25 cellular contexts compared by ENCODE assay signal in the genomic region with DNA sequence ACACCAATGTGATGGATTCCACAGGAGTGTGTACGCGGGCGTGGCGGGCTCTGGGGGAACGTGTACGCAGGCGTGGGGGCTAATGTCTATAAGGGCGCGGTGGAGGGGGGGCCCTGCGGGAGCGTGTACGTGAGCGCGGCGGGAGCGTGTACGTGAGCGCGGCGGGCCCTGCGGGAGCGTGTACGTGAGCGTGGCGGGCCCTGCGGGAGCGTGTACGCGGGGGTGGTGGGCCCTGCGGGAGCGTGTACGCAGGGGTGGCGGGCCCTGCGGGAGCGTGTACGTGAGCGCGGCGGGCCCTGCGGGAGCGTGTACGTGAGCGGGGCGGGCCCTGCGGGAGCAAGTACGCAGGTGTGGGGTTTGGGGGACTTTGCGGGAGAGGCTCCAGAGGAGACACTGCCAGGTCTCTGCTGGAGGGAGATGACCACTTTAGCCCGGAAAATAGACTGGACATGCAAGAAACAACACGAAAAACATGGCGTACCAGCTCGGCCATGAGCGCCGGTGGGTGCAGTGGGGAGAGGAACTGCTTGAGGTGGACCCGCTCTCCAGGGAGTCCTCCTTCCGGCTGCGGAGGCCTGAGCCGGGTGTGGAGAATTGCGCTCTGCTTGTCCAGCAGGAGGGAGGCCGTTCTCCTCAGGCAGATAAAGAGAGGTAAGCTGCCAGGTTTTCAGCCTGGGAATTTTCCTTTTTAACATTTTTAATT. TPM values are rescaled to one million over a fixed set of nuclear protein-coding genes. Genes with fewer than 3 reads are reported as not detected.
"Had no signal": no experiment of that assay in that cellular context is flagged by ENCODE, and none has a peak within 500 bp of the region (broad histone marks: within the 10 kb centered on the region; RNA-seq: fewer than 3 reads in every experiment).

No MANE protein-coding gene starts in this region.

- H2AFZ ChIP-seq: neural progenitor cell had no signal

- H3K27ac ChIP-seq: epithelial cell of prostate, lower lobe of right lung, neural progenitor cell, pancreas, spleen, suprapubic skin had no signal

- H3K4me3 Mint-ChIP-seq: memory B cell; natural killer cell treated with Interleukin-12 subunit alpha and Interleukin-12 subunit beta and Interleukin-15 and Interleukin-18, amount 100 ng/mL, for 72 hours; neural progenitor cell; stimulated activated naive B cell treated with anti-CD40 and anti-IgM and Interleukin-4, amounts not matched to agents 10 μg/mL and 1 μg/mL and 100 μg/mL, for 72 hours had no signal

- ATAC-seq: gastroesophageal sphincter; lower lobe of right lung; natural killer cell treated with Interleukin-12 subunit alpha and Interleukin-12 subunit beta and Interleukin-15 and Interleukin-18, amount 100 ng/mL, for 72 hours; pancreas; sciatic nerve; stimulated activated naive B cell treated with anti-CD40 and anti-IgM and Interleukin-4, amounts not matched to agents 10 μg/mL and 1 μg/mL and 100 μg/mL, for 72 hours had no signal

- H3K36me3 Mint-ChIP-seq: memory B cell; natural killer cell treated with Interleukin-12 subunit alpha and Interleukin-12 subunit beta and Interleukin-15 and Interleukin-18, amount 100 ng/mL, for 72 hours; neural progenitor cell; stimulated activated naive B cell treated with anti-CD40 and anti-IgM and Interleukin-4, amounts not matched to agents 10 μg/mL and 1 μg/mL and 100 μg/mL, for 72 hours had no signal

- H3K9ac ChIP-seq: neural progenitor cell had no signal

- H3K36me3 ChIP-seq: esophagus muscularis mucosa, gastroesophageal sphincter, lower lobe of right lung, neural progenitor cell, pancreas, spleen, suprapubic skin, tibial artery had no signal

- H3K27me3 ChIP-seq: esophagus muscularis mucosa, neural progenitor cell, pancreas, suprapubic skin, tibial artery had no signal

- H3K4me1 ChIP-seq: neural progenitor cell, pancreas, spleen had no signal

- H3K4me1 Mint-ChIP-seq: memory B cell; stimulated activated naive B cell treated with anti-CD40 and anti-IgM and Interleukin-4, amounts not matched to agents 10 μg/mL and 1 μg/mL and 100 μg/mL, for 72 hours had no signal

- DNase-seq: cerebellar nuclear complex; effector memory CD4-positive, alpha-beta T cell; glutamatergic neuron; kidney glomerular epithelial cell; lower lobe of right lung; midbrain; pancreas; spleen; stimulated activated CD4-positive, alpha-beta T cell treated with anti-CD3 and anti-CD28 coated beads, Interleukin-15, amount 100 ng/mL, for 24 hours; stimulated activated CD4-positive, alpha-beta T cell treated with anti-CD3 and anti-CD28 coated beads, Interleukin-1b, Interleukin-23, amount 100 ng/mL, for 48 hours; stimulated activated CD4-positive, alpha-beta T cell treated with anti-CD3 and anti-CD28 coated beads, Interleukin-4, amount 100 ng/mL, for 24 hours; stimulated activated naive B cell treated with anti-CD40 and anti-IgM and Interleukin-4, amounts not matched to agents 10 μg/mL and 1 μg/mL and 100 μg/mL, for 72 hours had no signal

- H3K9me3 ChIP-seq: esophagus muscularis mucosa, gastroesophageal sphincter, lower lobe of right lung, pancreas, spleen, suprapubic skin, tibial artery had no signal

- H3K4me2 ChIP-seq: neural progenitor cell had no signal

- H3K4me3 ChIP-seq: esophagus muscularis mucosa, gastroesophageal sphincter, lower lobe of right lung, neural progenitor cell, pancreas, spleen, suprapubic skin, tibial artery had no signal

- H3K27ac Mint-ChIP-seq: memory B cell; natural killer cell treated with Interleukin-12 subunit alpha and Interleukin-12 subunit beta and Interleukin-15 and Interleukin-18, amount 100 ng/mL, for 72 hours; neural progenitor cell; progenitor cell of endocrine pancreas; stimulated activated naive B cell treated with anti-CD40 and anti-IgM and Interleukin-4, amounts not matched to agents 10 μg/mL and 1 μg/mL and 100 μg/mL, for 72 hours had no signal

- FAIRE-seq: colon, pancreas had no signal

- H3K9me3 Mint-ChIP-seq: memory B cell; natural killer cell treated with Interleukin-12 subunit alpha and Interleukin-12 subunit beta and Interleukin-15 and Interleukin-18, amount 100 ng/mL, for 72 hours; neural progenitor cell had no signal

- H3K27me3 Mint-ChIP-seq: memory B cell had no signal

RNA-seq across cellular contexts. Expression of gene SMOC2, which starts 27.8 kb away (rescaled TPM):
- total RNA-seq: dermis microvascular lymphatic vessel endothelial cell; fibroblast of villous mesenchyme; natural killer cell treated with Interleukin-12 subunit alpha and Interleukin-12 subunit beta and Interleukin-15 and Interleukin-18, amount 100 ng/mL, for 72 hours had no signal
